Comparison of ENCODE assay signal across 9 cellular contexts in genomic region chr11:124623861-124624525, GRCh38. TPM values are rescaled to one million over a fixed set of nuclear protein-coding genes. Genes with fewer than 3 reads are reported as not detected.
DNase-seq lines count a peak whose midpoint lies in the region; ATAC-seq and TF ChIP-seq lines count a peak whose summit lies in the region.
"Had no signal": no experiment of that assay in that cellular context is flagged by ENCODE, and none has a peak within 500 bp of the region (broad histone marks: within the 10 kb centered on the region; RNA-seq: fewer than 3 reads in every experiment).

No MANE protein-coding gene starts in this region.

- no peak for TF ChIP-seq CTCF in BE2C (IDR thresholded peaks at IDR 0.05; ENCODE audit: low read depth, low read length)

- H3K27me3 ChIP-seq in BE2C, result peaks cover 19% of the 10 kb centered on the region

- H3K9me3 ChIP-seq in BE2C, result no peaks in the 10 kb centered on the region
- no peaks in the 10 kb centered on the region for H3K9me3 ChIP-seq in KOPT-K1 (ENCODE audit: insufficient read depth, low read length, poor library complexity, severe bottlenecking)

- peaks cover 27 to 32% of the 10 kb centered on the region in 2 donors for H3K4me1 Mint-ChIP-seq in natural killer cell treated with Interleukin-12 subunit alpha and Interleukin-12 subunit beta and Interleukin-15 and Interleukin-18, amount 100 ng/mL, for 72 hours (ENCODE audit: low read depth in 2 of 2)

- H3K4me1 ChIP-seq in BE2C, result no peaks in the 10 kb centered on the region

- H3K36me3 ChIP-seq in BE2C, result peaks cover 23% of the 10 kb centered on the region
- peaks cover 42% of the 10 kb centered on the region for H3K36me3 ChIP-seq in KOPT-K1 (ENCODE audit: insufficient read depth, low read length)

- DNase-seq in BE2C, result no peak
- DNase-seq in dedifferentiated amniotic fluid mesenchymal stem cell (ENCODE audit: extremely low spot score), result peak; percentile 48
- no peak for DNase-seq in natural killer cell treated with Interleukin-12 subunit alpha and Interleukin-12 subunit beta and Interleukin-15 and Interleukin-18, amount 100 ng/mL, for 72 hours (ENCODE audit: low spot score)
- no peak for DNase-seq in activated gamma-delta T cell treated with Interleukin-2 at 50 U/mL for 16 hours
- no peak for DNase-seq in stimulated activated CD4-positive, alpha-beta T cell treated with anti-CD3 and anti-CD28 coated beads, Interleukin-1b, Interleukin-23, amount 100 ng/mL, for 48 hours
- DNase-seq: NK-92 treated with Interleukin-12 subunit alpha and Interleukin-12 subunit beta, amount 100 ng/mL, for 24 hours had no signal

- H3K27ac Mint-ChIP-seq in natural killer cell treated with Interleukin-12 subunit alpha and Interleukin-12 subunit beta and Interleukin-15 and Interleukin-18, amount 100 ng/mL, for 72 hours, result peak overlapping the region; percentile 93 to 97

- no peaks in the 10 kb centered on the region for H3K9me3 Mint-ChIP-seq in natural killer cell treated with Interleukin-12 subunit alpha and Interleukin-12 subunit beta and Interleukin-15 and Interleukin-18, amount 100 ng/mL, for 72 hours

- H3K27me3 Mint-ChIP-seq in natural killer cell treated with Interleukin-12 subunit alpha and Interleukin-12 subunit beta and Interleukin-15 and Interleukin-18, amount 100 ng/mL, for 72 hours, result peaks cover 9 to 12% of the 10 kb centered on the region in 2 donors

- peak overlapping the region; percentile 98 for H3K4me3 ChIP-seq in BE2C (ENCODE audit: low read depth, low read length)

- H3K4me3 Mint-ChIP-seq in natural killer cell treated with Interleukin-12 subunit alpha and Interleukin-12 subunit beta and Interleukin-15 and Interleukin-18, amount 100 ng/mL, for 72 hours, result peak overlapping the region; percentile 94

- H3K27ac ChIP-seq in KOPT-K1 (ENCODE audit: low read depth, low read length, poor library complexity, severe bottlenecking), result peak overlapping the region; percentile 73

- peaks cover 20% of the 10 kb centered on the region for H3K36me3 Mint-ChIP-seq in natural killer cell treated with Interleukin-12 subunit alpha and Interleukin-12 subunit beta and Interleukin-15 and Interleukin-18, amount 100 ng/mL, for 72 hours

- no peak for ATAC-seq in natural killer cell treated with Interleukin-12 subunit alpha and Interleukin-12 subunit beta and Interleukin-15 and Interleukin-18, amount 100 ng/mL, for 72 hours
- ATAC-seq in GM21360 (IDR thresholded peaks at IDR 0.05; ENCODE audit: unreplicated experiment), result no peak
- no peak for ATAC-seq in HG02678 (IDR thresholded peaks at IDR 0.05; ENCODE audit: unreplicated experiment)

RNA-seq across cellular contexts. Expression of gene TBRG1, which starts 1.3 kb away (rescaled TPM):
- 36.6 TPM for polyA plus RNA-seq in BE2C (2012; ENCODE audit: insufficient read depth, insufficient read length, low read depth)
- 10 to 100 TPM; 38.2 to 47.7 TPM for total RNA-seq in natural killer cell treated with Interleukin-12 subunit alpha and Interleukin-12 subunit beta and Interleukin-15 and Interleukin-18, amount 100 ng/mL, for 72 hours

RNA-seq across cellular contexts. Expression of gene PANX3, which starts 12.8 kb away (rescaled TPM):
- 0.26 TPM for polyA plus RNA-seq in BE2C (2012; ENCODE audit: insufficient read depth, insufficient read length, low read depth)
- not detected for total RNA-seq in natural killer cell treated with Interleukin-12 subunit alpha and Interleukin-12 subunit beta and Interleukin-15 and Interleukin-18, amount 100 ng/mL, for 72 hours

RNA-seq across cellular contexts. Expression of gene SIAE, which starts 49.5 kb away (rescaled TPM):
- polyA plus RNA-seq in BE2C (2012; ENCODE audit: insufficient read depth, insufficient read length, low read depth), result 5.0 TPM
- total RNA-seq in natural killer cell treated with Interleukin-12 subunit alpha and Interleukin-12 subunit beta and Interleukin-15 and Interleukin-18, amount 100 ng/mL, for 72 hours, result 1 to 10 TPM; 1.8 to 2.4 TPM

RNA-seq across cellular contexts. Expression of gene SPA17, which starts 49.7 kb away (rescaled TPM):
- polyA plus RNA-seq in BE2C (2012; ENCODE audit: insufficient read depth, insufficient read length, low read depth), result 1.6 TPM
- total RNA-seq in natural killer cell treated with Interleukin-12 subunit alpha and Interleukin-12 subunit beta and Interleukin-15 and Interleukin-18, amount 100 ng/mL, for 72 hours, result 1 to 10 TPM; 1.1 to 1.8 TPM

RNA-seq across cellular contexts. Expression of gene OR8A1, which starts 54.2 kb away (rescaled TPM):
- polyA plus RNA-seq in BE2C (2012; ENCODE audit: insufficient read depth, insufficient read length, low read depth), result not detected
- not detected for total RNA-seq in natural killer cell treated with Interleukin-12 subunit alpha and Interleukin-12 subunit beta and Interleukin-15 and Interleukin-18, amount 100 ng/mL, for 72 hours
